In the genomic region with DNA sequence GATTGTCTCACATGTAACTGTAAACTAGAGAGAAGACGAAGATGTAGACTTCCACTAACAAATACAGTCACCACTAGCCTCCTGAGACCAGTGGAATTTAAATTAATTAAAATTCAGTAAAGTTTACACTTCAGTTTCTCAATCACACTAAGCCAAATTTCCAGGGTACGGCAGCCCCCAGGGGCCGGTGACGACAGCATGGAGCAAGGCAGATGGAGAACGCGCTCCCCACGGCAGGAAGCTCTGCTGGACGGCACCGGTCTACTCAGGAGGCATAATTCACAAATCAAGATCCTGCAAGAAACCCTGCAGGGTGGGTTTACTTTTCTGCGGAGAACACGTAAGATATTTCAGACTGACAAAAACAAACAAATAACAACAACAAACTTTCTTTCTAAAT, we compare ENCODE assay signal across 22 cellular contexts.
DNase-seq lines count a peak whose midpoint lies in the region; ATAC-seq and TF ChIP-seq lines count a peak whose summit lies in the region.
"Had no signal": no experiment of that assay in that cellular context is flagged by ENCODE, and none has a peak within 500 bp of the region (broad histone marks: within the 10 kb centered on the region; RNA-seq: fewer than 3 reads in every experiment).

No MANE protein-coding gene starts in this region.

- intact Hi-C loops in Right ventricle myocardium superior (cut with DNase I) (no loop called here), Right ventricle myocardium inferior (cut with DNase I) (no loop called here), sciatic nerve (cut with DNase I) (no loop called here)

- ATAC-seq in Right ventricle myocardium superior (ENCODE audit: poor library complexity) (peak; percentile 61), Right ventricle myocardium inferior (no peak), sciatic nerve (peak; percentile 74)

- CTCF ChIA-PET in RWPE1 (lab: Yijun Ruan, JAX) = no interaction called here

- H3K27ac ChIP-seq in RWPE1 = peak overlapping the region; percentile 71
- H3K27ac ChIP-seq: prostate gland had no signal

- DNase-seq in Right ventricle myocardium superior (peak; percentile 48), Right ventricle myocardium inferior (ENCODE audit: missing footprints) (no peak), RWPE1 (ENCODE audit: low spot score) (no peak), kidney tubule cell (ENCODE audit: low spot score) (peak; percentile 35), sciatic nerve (ENCODE audit: low spot score) (no peak), activated gamma-delta T cell (lab: John Stamatoyannopoulos, UW) (no peak), NCI-H1694 treated with DMSO at 0.1 percent for 48 hours (lab: John Stamatoyannopoulos, UW) (no peak), NCI-H446 treated with DMSO at 0.1 percent for 48 hours (lab: John Stamatoyannopoulos, UW) (no peak)
- DNase-seq: activated CD4-positive, alpha-beta memory T cell treated with anti-CD3 and anti-CD28 coated beads, Interleukin-2, amount 10 ng/mL, durations not matched to agents 7 days and 5 days; activated CD8-positive, alpha-beta memory T cell treated with anti-CD3 and anti-CD28 coated beads, Interleukin-2, amount 50 U/mL, for 4 hours; activated naive CD4-positive, alpha-beta T cell treated with anti-CD3 and anti-CD28 coated beads, Interleukin-2, amount 10 ng/mL, durations not matched to agents 7 days and 5 days; AML-193; CD4-positive, CD25-positive, alpha-beta regulatory T cell; GOT3; KBM-7; NCI-H1105; NCI-H1930; NCI-H2227 treated with DMSO at 0.1 percent for 48 hours; NCI-H526 treated with DMSO at 0.1 percent for 48 hours; SHP77 treated with DMSO at 0.1 percent for 48 hours; stimulated activated naive CD4-positive, alpha-beta T cell had no signal

- TF ChIP-seq CTCF in RWPE1 (conservative IDR thresholded peaks at IDR 0.05; ENCODE audit: low read depth) = no peak

- POLR2A ChIA-PET in RWPE1 (lab: Yijun Ruan, JAX; ENCODE audit: low non-redundant PET) = no interaction called here

Comparison
In these comparisons a context has a peak if more than half of its experiments do, and no peak if none do; other contexts are left out.
1. DNase-seq: peak in Right ventricle myocardium superior (single experiment) and kidney tubule cell (single experiment); none in Right ventricle myocardium inferior (single experiment), RWPE1 (single experiment), sciatic nerve (single experiment), activated gamma-delta T cell (single experiment), NCI-H1694 treated with DMSO at 0.1 percent for 48 hours (single experiment) and NCI-H446 treated with DMSO at 0.1 percent for 48 hours (single experiment).